In the genomic region with DNA sequence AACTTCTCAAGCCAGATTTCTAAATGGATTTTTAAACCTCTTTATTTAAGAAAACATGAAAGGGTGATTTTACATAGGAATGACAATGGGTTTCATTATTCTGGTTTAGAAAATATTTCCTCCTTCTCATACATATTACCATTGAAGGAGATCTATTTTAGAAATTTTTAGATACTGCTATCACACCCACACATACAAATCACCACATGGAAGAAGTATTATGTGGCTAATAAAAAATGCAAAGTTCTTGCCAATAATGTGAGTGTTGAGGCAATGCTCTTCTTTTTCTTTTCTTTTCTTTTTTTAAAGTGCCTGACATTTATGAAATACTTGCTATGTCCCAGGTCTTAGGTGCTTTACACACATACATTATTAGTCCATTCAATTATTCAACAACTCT, we compare ENCODE assay signal across 15 cellular contexts. TPM values are rescaled to one million over a fixed set of nuclear protein-coding genes. Genes with fewer than 3 reads are reported as not detected.
"Had no signal": no experiment of that assay in that cellular context is flagged by ENCODE, and none has a peak within 500 bp of the region (broad histone marks: within the 10 kb centered on the region; RNA-seq: fewer than 3 reads in every experiment).

No MANE protein-coding gene starts in this region.

- H3K4me3 ChIP-seq: colonic mucosa, spleen, thyroid gland, uterus had no signal

- H3K36me3 ChIP-seq: colonic mucosa, spleen, thyroid gland, uterus had no signal

- H3K4me1 ChIP-seq: colonic mucosa, thyroid gland, uterus had no signal

- H3K27ac ChIP-seq: colonic mucosa, thyroid gland, uterus had no signal

- ATAC-seq: sciatic nerve, T-cell had no signal

- DNase-seq: activated CD4-positive, CD25-positive, alpha-beta regulatory T cell treated with anti-CD3 and anti-CD28 coated beads, Interleukin-2, amount 50 U/mL, for 72 hours; caudate nucleus; colonic mucosa; foreskin fibroblast; spleen; T-cell; T-helper 9 cell; thyroid gland; uterus had no signal

- H3K27me3 ChIP-seq: colonic mucosa, spleen, thyroid gland, uterus had no signal

- H3K9me3 ChIP-seq: colonic mucosa, spleen, thyroid gland, uterus had no signal

RNA-seq across cellular contexts. Expression of a gene that starts 6.8 kb away (rescaled TPM):
- total RNA-seq: lower leg skin, mesenteric fat pad, osteocyte, pulmonary artery endothelial cell, thyroid gland had no signal
- polyA plus RNA-seq: neural cell had no signal
